8 cellular contexts compared by ENCODE assay signal in the genomic region with DNA sequence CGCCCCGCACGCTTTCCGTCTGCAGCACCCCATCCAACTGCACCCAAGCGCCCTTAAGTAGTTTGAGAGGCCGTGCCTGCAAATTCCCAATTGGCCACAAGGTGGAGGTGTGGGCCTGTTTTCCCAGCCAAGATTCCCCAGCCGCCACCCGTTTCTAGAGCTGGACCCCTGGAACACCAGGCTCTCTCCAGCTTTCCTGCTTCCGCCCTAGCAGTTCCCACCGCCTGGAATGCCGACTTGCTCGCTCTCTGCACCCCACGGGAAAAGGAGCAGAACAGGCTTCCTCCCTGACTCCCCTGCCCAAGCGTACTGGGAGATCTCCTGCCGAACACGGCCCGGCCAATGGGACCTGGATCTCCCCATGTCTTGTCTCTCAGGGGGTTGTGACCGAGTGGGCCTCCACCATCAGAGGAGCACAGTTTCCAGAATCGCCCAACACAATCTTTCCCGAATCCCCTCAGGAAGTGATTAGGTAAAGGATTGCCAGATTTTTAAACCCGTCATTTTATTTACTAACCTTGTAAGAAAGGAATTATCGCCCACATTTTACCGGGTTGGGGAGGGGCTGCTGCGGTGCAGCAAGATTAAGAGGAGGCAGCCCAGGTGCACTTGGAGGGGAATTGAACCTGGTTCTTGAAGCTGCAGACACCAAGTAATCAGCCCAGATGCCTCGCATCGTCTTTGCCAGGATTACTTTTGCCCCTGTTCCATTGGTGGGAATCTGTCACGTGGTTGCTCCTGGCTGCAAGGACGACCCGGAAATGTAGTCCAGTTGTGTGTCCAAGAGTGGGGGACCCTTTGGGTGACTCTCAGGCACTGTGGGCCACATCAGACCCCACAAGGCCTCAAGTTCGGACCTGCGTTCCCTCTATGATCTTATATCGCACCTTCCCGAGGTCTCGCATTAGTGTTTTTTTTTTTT. TPM values are rescaled to one million over a fixed set of nuclear protein-coding genes. Genes with fewer than 3 reads are reported as not detected.
DNase-seq lines count a peak whose midpoint lies in the region; TF ChIP-seq lines count a peak whose summit lies in the region.

No MANE protein-coding gene starts in this region.

- POLR2A ChIA-PET in RWPE1 (lab: Yijun Ruan, JAX; ENCODE audit: low non-redundant PET), result no interaction called here

- H3K4me1 ChIP-seq in stomach, result peaks cover 0 to 13% (median 12%) of the 10 kb centered on the region in 4 donors

- H3K27me3 Mint-ChIP-seq in nephron progenitor cell (ENCODE audit: low read depth, poor library complexity), result peaks cover 14% of the 10 kb centered on the region

- peak; percentile 56 for DNase-seq in NK-92 treated with Interleukin-12 subunit alpha and Interleukin-12 subunit beta, amount 100 ng/mL, for 24 hours (lab: John Stamatoyannopoulos, UW)
- DNase-seq in NK-92 (lab: John Stamatoyannopoulos, UW; ENCODE audit: unreplicated experiment) (no peak), RWPE1 (ENCODE audit: low spot score) (peak; percentile 91), fibroblast of villous mesenchyme (ENCODE audit: low read depth) (peak; percentile 87), nephron progenitor cell (peak; percentile 87), stomach (peak; percentile 87)
- DNase-seq in activated effector memory CD4-positive, alpha-beta T cell treated with anti-CD3 and anti-CD28 coated beads, Interleukin-2, amount 50 U/mL, for 16 hours, result peak; percentile 93

- H3K27me3 ChIP-seq in stomach, result no peaks in the 10 kb centered on the region

- H3K4me1 Mint-ChIP-seq in nephron progenitor cell, result peaks cover 20% of the 10 kb centered on the region

- no peak for TF ChIP-seq EP300 in stomach (IDR thresholded peaks at IDR 0.05)

- intact Hi-C loops in stomach (cut with DNase I; ENCODE audit: low total_unique reads), result loop anchor here (5.0 kb wide), 1 partner anchor 88 kb away; no protein-coding TSS in a partner anchor

- TF ChIP-seq CTCF in RWPE1 (conservative IDR thresholded peaks at IDR 0.05; ENCODE audit: low read depth), result peak; percentile 85
- peak; percentile 88 for TF ChIP-seq CTCF in fibroblast of villous mesenchyme (IDR thresholded peaks at IDR 0.05; ENCODE audit: insufficient read depth, low read depth, low read length)
- TF ChIP-seq CTCF in nephron progenitor cell (IDR thresholded peaks at IDR 0.05), result peak; percentile 75
- peak in 6 of 7 experiments; percentile 13 to 93 (median 88) for TF ChIP-seq CTCF in stomach (IDR thresholded peaks at IDR 0.05)

- no peaks in the 10 kb centered on the region for H3K9me3 ChIP-seq in KOPT-K1 (ENCODE audit: insufficient read depth, low read length, poor library complexity, severe bottlenecking)
- no peaks in the 10 kb centered on the region for H3K9me3 ChIP-seq in stomach

- no peaks in the 10 kb centered on the region for H3K36me3 ChIP-seq in KOPT-K1 (ENCODE audit: insufficient read depth, low read length)
- H3K36me3 ChIP-seq in stomach, result no peaks in the 10 kb centered on the region

- CTCF ChIA-PET in RWPE1 (lab: Yijun Ruan, JAX), result interaction anchor here (0.6 to 2.2 kb wide), 14 partner anchors 9 to 501 kb away, joined by 3 to 10 read pairs (median 4); a partner anchor contains a TSS

- H3K4me3 Mint-ChIP-seq in nephron progenitor cell, result peak overlapping the region; percentile 89

- peak overlapping the region; percentile 84 for H3K4me3 ChIP-seq in fibroblast of villous mesenchyme (ENCODE audit: low read depth, low read length)
- peak overlapping the region; percentile 62 to 81 (median 66) for H3K4me3 ChIP-seq in stomach

- 6 to 13% (median 7%) methylated on average over 32 to 34 of the region's 34 CpGs for WGBS in stomach, 5 donors

- H3K27ac ChIP-seq in KOPT-K1 (ENCODE audit: low read depth, low read length, poor library complexity, severe bottlenecking) (peak overlapping the region; percentile 67), RWPE1 (peak overlapping the region; percentile 74), stomach (peak overlapping the region; percentile 70 to 87 (median 79))

- H3K9me3 Mint-ChIP-seq in nephron progenitor cell, result no peaks in the 10 kb centered on the region

- no peaks in the 10 kb centered on the region for H3K36me3 Mint-ChIP-seq in nephron progenitor cell (ENCODE audit: low read depth)

- H3K27ac Mint-ChIP-seq in nephron progenitor cell, result peak overlapping the region; percentile 83

- TF ChIP-seq POLR2A in stomach (IDR thresholded peaks at IDR 0.05), result no peak

RNA-seq across cellular contexts. Expression of a gene that starts 3.5 kb away (rescaled TPM):
- total RNA-seq in fibroblast of villous mesenchyme (under 0.01 and 0.32 TPM in 2 replicates), stomach (10 to 100 TPM in 1 of 5 donors, 1 to 10 TPM in 1, under 1 TPM in 1, not detected in 2; 0.18 to 87.5 (median 1.2) TPM)
- 1 to 10 TPM in 2 of 3 donors, under 1 TPM in 1; 0.50 to 2.8 (median 2.6) TPM for polyA plus RNA-seq in stomach

RNA-seq across cellular contexts. Expression of a gene that starts 7.3 kb away (rescaled TPM):
- total RNA-seq in fibroblast of villous mesenchyme, result 71.2 and 76.3 TPM in 2 replicates
- 100 to 1,000 TPM in 3 of 5 donors, 10 to 100 TPM in 2; 47.4 to 241 (median 110) TPM for total RNA-seq in stomach
- polyA plus RNA-seq in stomach, result 10 to 100 TPM; 55.2 to 70.4 (median 60.5) TPM

RNA-seq across cellular contexts. Expression of a gene that starts 15.2 kb away (rescaled TPM):
- total RNA-seq in fibroblast of villous mesenchyme (22.9 and 25.0 TPM in 2 replicates), stomach (10 to 100 TPM; 11.4 to 98.0 (median 17.9) TPM)
- 10 to 100 TPM; 29.3 to 45.3 (median 35.2) TPM for polyA plus RNA-seq in stomach

RNA-seq across cellular contexts. Expression of a gene that starts 39.7 kb away (rescaled TPM):
- total RNA-seq in fibroblast of villous mesenchyme (not detected in 2 replicates), stomach (1 to 10 TPM in 2 of 5 donors, under 1 TPM in 2, not detected in 1; 0.37 to 2.3 (median 0.95) TPM)
- polyA plus RNA-seq in stomach, result under 1 TPM in 2 of 3 donors, not detected in 1; 0.25 to 0.31 TPM

RNA-seq across cellular contexts. Expression of a gene that starts 49.8 kb away (rescaled TPM):
- total RNA-seq in fibroblast of villous mesenchyme (not detected in 2 replicates), stomach (10 to 100 TPM in 1 of 5 donors, under 1 TPM in 2, not detected in 2; 0.55 to 53.3 (median 0.58) TPM)
- 1 to 10 TPM in 1 of 3 donors, under 1 TPM in 2; 0.19 to 1.9 (median 0.31) TPM for polyA plus RNA-seq in stomach
